In the genomic region with DNA sequence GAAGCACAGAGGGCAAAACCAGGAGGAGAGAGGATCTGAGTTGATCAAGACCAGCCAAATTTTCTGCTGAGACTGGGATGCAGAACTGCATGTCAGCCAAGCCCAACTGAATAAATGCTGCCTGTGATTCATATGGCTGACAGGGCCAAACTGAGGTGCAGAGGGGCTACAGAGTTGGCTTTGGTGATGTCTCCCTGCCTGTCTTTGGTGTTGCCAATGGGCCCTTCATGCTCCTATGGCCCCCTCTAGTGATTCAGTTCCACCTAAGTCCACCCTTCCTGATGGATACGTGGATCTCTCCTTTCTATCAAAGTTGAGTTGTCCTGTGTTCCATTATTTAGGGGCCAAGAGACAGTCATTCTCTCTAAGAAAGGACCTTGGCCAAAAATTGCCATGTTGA, we compare ENCODE assay signal across 18 cellular contexts.
A peak's percentile ranks its signal among the peaks of the same experiment; 100 is the strongest.
DNase-seq lines count a peak whose midpoint lies in the region; ATAC-seq and TF ChIP-seq lines count a peak whose summit lies in the region.
"Had no signal": no experiment of that assay in that cellular context is flagged by ENCODE, and none has a peak within 500 bp of the region (broad histone marks: within the 10 kb centered on the region; RNA-seq: fewer than 3 reads in every experiment).

No MANE protein-coding gene starts in this region.

- H3K4me1 ChIP-seq in suprapubic skin = no peaks in the 10 kb centered on the region
- H3K4me1 ChIP-seq: left lung, psoas muscle, stomach had no signal

- TF ChIP-seq POLR2A in suprapubic skin (IDR thresholded peaks at IDR 0.05) = no peak

- H3K27me3 ChIP-seq in suprapubic skin = no peaks in the 10 kb centered on the region
- H3K27me3 ChIP-seq: left lung, stomach had no signal

- TF ChIP-seq EP300 in suprapubic skin (IDR thresholded peaks at IDR 0.05) = no peak

- H3K36me3 ChIP-seq in suprapubic skin = no peaks in the 10 kb centered on the region
- H3K36me3 ChIP-seq: left lung, stomach had no signal

- TF ChIP-seq CTCF in AG10803 (conservative IDR thresholded peaks at IDR 0.05; ENCODE audit: low read length) = peak; percentile 15; the same call in 1 of the 2 replicates
- TF ChIP-seq CTCF in epithelial cell of proximal tubule (conservative IDR thresholded peaks at IDR 0.05; ENCODE audit: low read depth, low read length) = peak; percentile 20
- TF ChIP-seq CTCF in omental fat pad (IDR thresholded peaks at IDR 0.05) = no peak
- no peak for TF ChIP-seq CTCF in suprapubic skin (IDR thresholded peaks at IDR 0.05)

- ATAC-seq in omental fat pad (ENCODE audit: low FRiP score) = no peak
- no peak for ATAC-seq in GM21717 (IDR thresholded peaks at IDR 0.05; ENCODE audit: unreplicated experiment)
- ATAC-seq: activated CD4-positive, alpha-beta T cell treated with anti-CD3 and anti-CD28 coated beads for 36 hours; left lung; psoas muscle had no signal

- DNase-seq in AG10803 (ENCODE audit: low read depth) (peak; percentile 3), GM03348 (ENCODE audit: low spot score) (peak; percentile 8), NCI-H69 (lab: John Stamatoyannopoulos, UW) (peak; percentile 45), epithelial cell of proximal tubule (ENCODE audit: low read depth) (no peak), omental fat pad (ENCODE audit: low spot score) (no peak), NCI-H1105 treated with DMSO at 0.1 percent for 48 hours (lab: John Stamatoyannopoulos, UW) (no peak), suprapubic skin (ENCODE audit: low spot score in 2 of 2) (no peak)
- DNase-seq: activated CD4-positive, alpha-beta T cell treated with anti-CD3 and anti-CD28 coated beads for 36 hours; cortex of kidney; DND-41; head of caudate nucleus; left lung; NCI-H2029; psoas muscle; stimulated activated CD4-positive, alpha-beta T cell treated with anti-CD3 and anti-CD28 coated beads, Interleukin-4, amount 100 ng/mL, for 4 hours; stomach; trophoblast cell had no signal

- no peak overlapping the region for H3K4me3 ChIP-seq in AG10803 (ENCODE audit: low read length)
- H3K4me3 ChIP-seq in epithelial cell of proximal tubule (ENCODE audit: low read depth, low read length) = no peak overlapping the region
- H3K4me3 ChIP-seq in suprapubic skin = no peak overlapping the region
- H3K4me3 ChIP-seq: left lung, psoas muscle, stomach had no signal

- no peak overlapping the region for H3K27ac ChIP-seq in suprapubic skin
- H3K27ac ChIP-seq: left lung, psoas muscle, stomach had no signal

- 85% methylated on average over 1 of the region's 1 CpG for WGBS in suprapubic skin

- H3K9me3 ChIP-seq in suprapubic skin = no peaks in the 10 kb centered on the region
- H3K9me3 ChIP-seq: left lung, psoas muscle, stomach had no signal

Comparison
In these comparisons a context has a peak if more than half of its experiments do, and no peak if none do; other contexts are left out.
1. DNase-seq: peak in AG10803 (single experiment), GM03348 (single experiment) and NCI-H69 (single experiment); none in epithelial cell of proximal tubule (single experiment), omental fat pad (single experiment), NCI-H1105 treated with DMSO at 0.1 percent for 48 hours (single experiment) and suprapubic skin (0 of 2).
2. CTCF ChIP-seq: peak in AG10803 (single experiment) and epithelial cell of proximal tubule (single experiment); none in omental fat pad (0 of 3) and suprapubic skin (0 of 2).